ENCODE assay signal across 34 cellular contexts in genomic region chr13:54110597-54110996, GRCh38.
DNase-seq lines count a peak whose midpoint lies in the region; TF ChIP-seq lines count a peak whose summit lies in the region.
"Had no signal": no experiment of that assay in that cellular context is flagged by ENCODE, and none has a peak within 500 bp of the region (broad histone marks: within the 10 kb centered on the region; RNA-seq: fewer than 3 reads in every experiment).

No MANE protein-coding gene starts in this region.

- POLR2A ChIA-PET in CD8-positive, alpha-beta memory T cell (lab: Charles Lee), result no interaction called here

- H3K9me3 Mint-ChIP-seq in glutamatergic neuron (ENCODE audit: unreplicated experiment), result no peaks in the 10 kb centered on the region
- H3K9me3 Mint-ChIP-seq in CD8-positive, alpha-beta memory T cell, result peaks cover 2 to 27% (median 9%) of the 10 kb centered on the region in 5 donors

- no peaks in the 10 kb centered on the region for H3K36me3 Mint-ChIP-seq in glutamatergic neuron (ENCODE audit: unreplicated experiment)
- H3K36me3 Mint-ChIP-seq in CD8-positive, alpha-beta memory T cell, result no peaks in the 10 kb centered on the region
- H3K36me3 Mint-ChIP-seq: CD14-positive monocyte; CD4-positive, alpha-beta memory T cell; CD4-positive, CD25-positive, alpha-beta regulatory T cell; CD8-positive, alpha-beta T cell had no signal

- no peaks in the 10 kb centered on the region for H3K36me3 ChIP-seq in HAP-1 (replicated peaks)
- H3K36me3 ChIP-seq in neural cell (ENCODE audit: insufficient read depth, low read length), result no peaks in the 10 kb centered on the region
- no peaks in the 10 kb centered on the region for H3K36me3 ChIP-seq in smooth muscle cell (ENCODE audit: low read depth)
- H3K36me3 ChIP-seq in CD8-positive, alpha-beta memory T cell (ENCODE audit: insufficient read depth, low read length), result no peaks in the 10 kb centered on the region
- H3K36me3 ChIP-seq: BE2C; BLaER1; BLaER1 treated with 17β-estradiol and CSF1 and Interleukin-3, amounts not matched to agents 10 nM and 100 nM had no signal

- H3K27ac ChIP-seq in neural cell (ENCODE audit: low read length) (no peak overlapping the region), smooth muscle cell (ENCODE audit: low read depth) (no peak overlapping the region)
- no peak overlapping the region for H3K27ac ChIP-seq in CD8-positive, alpha-beta memory T cell (ENCODE audit: low read depth, low read length)
- H3K27ac ChIP-seq: 22Rv1; A549; BLaER1; BLaER1 treated with 17β-estradiol and CSF1 and Interleukin-3, amounts not matched to agents 10 nM and 100 nM; C4-2B had no signal

- H4K20me1 ChIP-seq in neural cell (ENCODE audit: insufficient read depth), result no peaks in the 10 kb centered on the region
- no peaks in the 10 kb centered on the region for H4K20me1 ChIP-seq in smooth muscle cell (ENCODE audit: low read depth)
- H4K20me1 ChIP-seq: BLaER1; BLaER1 treated with 17β-estradiol and CSF1 and Interleukin-3, amounts not matched to agents 10 nM and 100 nM had no signal

- H3K9me3 ChIP-seq in HAP-1 (no peaks in the 10 kb centered on the region), neural cell (ENCODE audit: low read length) (no peaks in the 10 kb centered on the region), smooth muscle cell (replicated peaks; ENCODE audit: low read depth) (no peaks in the 10 kb centered on the region)
- no peaks in the 10 kb centered on the region for H3K9me3 ChIP-seq in CD8-positive, alpha-beta memory T cell (ENCODE audit: low read length)
- H3K9me3 ChIP-seq: A549; BE2C; BLaER1; BLaER1 treated with 17β-estradiol and CSF1 and Interleukin-3, amounts not matched to agents 10 nM and 100 nM; Caco-2 had no signal

- no peaks in the 10 kb centered on the region for H3K9me2 ChIP-seq in neural cell (ENCODE audit: insufficient read depth, low read length)

- DNase-seq in NCI-H524 treated with DMSO at 0.1 percent for 48 hours (lab: John Stamatoyannopoulos, UW), result peak; percentile 3
- no peak for DNase-seq in NCI-H524 (lab: John Stamatoyannopoulos, UW)
- peak; percentile 22 to 96 for DNase-seq in HAP-1 (ENCODE audit: low spot score in 2 of 2)
- no peak for DNase-seq in glutamatergic neuron
- no peak for DNase-seq in smooth muscle cell (lab: John Stamatoyannopoulos, UW; ENCODE audit: unreplicated experiment)
- DNase-seq in CD8-positive, alpha-beta memory T cell, result no peak
- no peak for DNase-seq in NCI-H446 (lab: John Stamatoyannopoulos, UW)
- DNase-seq: 8988T; ACHN; AML-193; BE2C; C1 segment of cervical spinal cord; Caco-2; Calu3; CD4-positive, alpha-beta memory T cell; CD4-positive, alpha-beta T cell; CD4-positive, CD25-positive, alpha-beta regulatory T cell; CD8-positive, alpha-beta T cell; COR-L47; DMS 273 treated with DMSO at 0.1 percent for 48 hours; DMS153; DMS53; DMS79; DMS79 treated with DMSO at 0.1 percent for 48 hours; DND-41; EL had no signal

- no peak for TF ChIP-seq RAD21 in neural cell (conservative IDR thresholded peaks at IDR 0.05)

- H3K4me1 Mint-ChIP-seq in glutamatergic neuron (ENCODE audit: low read depth, unreplicated experiment), result peaks cover 18% of the 10 kb centered on the region
- no peaks in the 10 kb centered on the region for H3K4me1 Mint-ChIP-seq in CD8-positive, alpha-beta memory T cell
- H3K4me1 Mint-ChIP-seq: B cell; CD14-positive monocyte; CD4-positive, alpha-beta memory T cell; CD4-positive, CD25-positive, alpha-beta regulatory T cell had no signal

- no peak overlapping the region for H3K4me2 ChIP-seq in neural cell (ENCODE audit: low read length)
- no peak overlapping the region for H3K4me2 ChIP-seq in smooth muscle cell
- H3K4me2 ChIP-seq: A549; BLaER1; BLaER1 treated with 17β-estradiol and CSF1 and Interleukin-3, amounts not matched to agents 10 nM and 100 nM had no signal

- TF ChIP-seq CTCF in glutamatergic neuron (IDR thresholded peaks at IDR 0.05; ENCODE audit: partially characterized antibody, unreplicated experiment) (no peak), neural cell (IDR thresholded peaks at IDR 0.05; ENCODE audit: poor library complexity, severe bottlenecking) (peak; percentile 16), smooth muscle cell (IDR thresholded peaks at IDR 0.05; ENCODE audit: borderline replicate concordance, insufficient read depth, poor library complexity, severe bottlenecking) (no peak)

- peak overlapping the region; percentile 44 for H3K27ac Mint-ChIP-seq in glutamatergic neuron (ENCODE audit: unreplicated experiment)
- H3K27ac Mint-ChIP-seq in CD8-positive, alpha-beta memory T cell, result no peak overlapping the region
- H3K27ac Mint-ChIP-seq: B cell; CD14-positive monocyte; CD4-positive, alpha-beta memory T cell; CD4-positive, alpha-beta T cell; CD4-positive, CD25-positive, alpha-beta regulatory T cell; CD8-positive, alpha-beta T cell had no signal

- in situ Hi-C loops in HAP-1 (cut with MboI; ENCODE audit: low sequenced_read_pairs), result no loop called here

- no peak overlapping the region for H3K4me3 Mint-ChIP-seq in glutamatergic neuron (ENCODE audit: unreplicated experiment)
- no peak overlapping the region for H3K4me3 Mint-ChIP-seq in CD8-positive, alpha-beta memory T cell
- H3K4me3 Mint-ChIP-seq: B cell; CD14-positive monocyte; CD4-positive, alpha-beta memory T cell; CD4-positive, alpha-beta T cell; CD4-positive, CD25-positive, alpha-beta regulatory T cell; CD8-positive, alpha-beta T cell had no signal

- no peaks in the 10 kb centered on the region for H3K27me3 Mint-ChIP-seq in glutamatergic neuron (ENCODE audit: unreplicated experiment)
- H3K27me3 Mint-ChIP-seq in CD8-positive, alpha-beta memory T cell, result no peaks in the 10 kb centered on the region
- H3K27me3 Mint-ChIP-seq: B cell; CD4-positive, alpha-beta memory T cell; CD4-positive, alpha-beta T cell; CD4-positive, CD25-positive, alpha-beta regulatory T cell had no signal

- H2AFZ ChIP-seq in neural cell (ENCODE audit: low read depth, low read length), result no peak overlapping the region
- H2AFZ ChIP-seq in smooth muscle cell (ENCODE audit: low read depth), result no peak overlapping the region

- no peaks in the 10 kb centered on the region for H3K27me3 ChIP-seq in HAP-1 (ENCODE audit: low read depth)
- H3K27me3 ChIP-seq in neural cell (ENCODE audit: insufficient read depth, low read depth, low read length), result no peaks in the 10 kb centered on the region
- no peaks in the 10 kb centered on the region for H3K27me3 ChIP-seq in smooth muscle cell (ENCODE audit: low read depth)
- H3K27me3 ChIP-seq in CD8-positive, alpha-beta memory T cell (ENCODE audit: insufficient read depth, low read length, poor library complexity, severe bottlenecking), result no peaks in the 10 kb centered on the region
- H3K27me3 ChIP-seq: BE2C; BLaER1; BLaER1 treated with 17β-estradiol and CSF1 and Interleukin-3, amounts not matched to agents 10 nM and 100 nM had no signal

- CTCF ChIA-PET in CD8-positive, alpha-beta memory T cell (lab: Charles Lee), result no interaction called here

- TF ChIP-seq EP300 in neural cell (conservative IDR thresholded peaks at IDR 0.05; ENCODE audit: poor library complexity, severe bottlenecking), result peak; percentile 74

- H3K79me2 ChIP-seq in neural cell (replicated peaks; ENCODE audit: insufficient read depth, low read length) (no peaks in the 10 kb centered on the region), smooth muscle cell (ENCODE audit: low read depth) (no peaks in the 10 kb centered on the region)

- H3K9ac ChIP-seq in neural cell (ENCODE audit: low read length), result no peak overlapping the region
- no peak overlapping the region for H3K9ac ChIP-seq in smooth muscle cell (ENCODE audit: low read depth)
- H3K9ac ChIP-seq: BLaER1; BLaER1 treated with 17β-estradiol and CSF1 and Interleukin-3, amounts not matched to agents 10 nM and 100 nM had no signal

- H3K4me1 ChIP-seq in HAP-1, result peaks cover 48% of the 10 kb centered on the region
- H3K4me1 ChIP-seq in smooth muscle cell (ENCODE audit: low read depth), result no peaks in the 10 kb centered on the region
- no peaks in the 10 kb centered on the region for H3K4me1 ChIP-seq in CD8-positive, alpha-beta memory T cell (ENCODE audit: insufficient read depth, low read length)
- H3K4me1 ChIP-seq: A549; BE2C; BLaER1; BLaER1 treated with 17β-estradiol and CSF1 and Interleukin-3, amounts not matched to agents 10 nM and 100 nM; Caco-2 had no signal

- H3F3A ChIP-seq in neural cell (ENCODE audit: insufficient read depth, low read length, poor library complexity, severe bottlenecking) (no peaks in the 10 kb centered on the region), smooth muscle cell (ENCODE audit: low read depth) (no peaks in the 10 kb centered on the region)

- no peak overlapping the region for H3K4me3 ChIP-seq in HAP-1
- H3K4me3 ChIP-seq in neural cell (ENCODE audit: low read length), result no peak overlapping the region
- no peak overlapping the region for H3K4me3 ChIP-seq in smooth muscle cell
- no peak overlapping the region for H3K4me3 ChIP-seq in CD8-positive, alpha-beta memory T cell (ENCODE audit: low read length)
- H3K4me3 ChIP-seq: A549; BLaER1; BLaER1 treated with 17β-estradiol and CSF1 and Interleukin-3, amounts not matched to agents 10 nM and 100 nM had no signal

TF ChIP-seq in neural cell, 6 proteins besides CTCF, POLR2A, EP300 and RAD21 (continues in another document):
- TF ChIP-seq SMC3 (conservative IDR thresholded peaks at IDR 0.05; ENCODE audit: poor library complexity), result no peak
- no peak for TF ChIP-seq EZH2 (IDR thresholded peaks at IDR 0.05; ENCODE audit: borderline replicate concordance, insufficient read depth, low read length, poor library complexity, severe bottlenecking)
- peak; percentile 36 for TF ChIP-seq POLR2AphosphoS5 (IDR thresholded peaks at IDR 0.05)
- no peak for TF ChIP-seq MXI1 (conservative IDR thresholded peaks at IDR 0.05; ENCODE audit: poor library complexity, severe bottlenecking)

Comparison
In these comparisons a context has a peak if more than half of its experiments do, and no peak if none do; other contexts are left out.
1. DNase-seq: peak in NCI-H524 treated with DMSO at 0.1 percent for 48 hours (single experiment) and HAP-1 (2 of 2); none in NCI-H524 (0 of 2), glutamatergic neuron (single experiment), smooth muscle cell (single experiment), CD8-positive, alpha-beta memory T cell (0 of 5) and NCI-H446 (0 of 2).